In the genomic region with DNA sequence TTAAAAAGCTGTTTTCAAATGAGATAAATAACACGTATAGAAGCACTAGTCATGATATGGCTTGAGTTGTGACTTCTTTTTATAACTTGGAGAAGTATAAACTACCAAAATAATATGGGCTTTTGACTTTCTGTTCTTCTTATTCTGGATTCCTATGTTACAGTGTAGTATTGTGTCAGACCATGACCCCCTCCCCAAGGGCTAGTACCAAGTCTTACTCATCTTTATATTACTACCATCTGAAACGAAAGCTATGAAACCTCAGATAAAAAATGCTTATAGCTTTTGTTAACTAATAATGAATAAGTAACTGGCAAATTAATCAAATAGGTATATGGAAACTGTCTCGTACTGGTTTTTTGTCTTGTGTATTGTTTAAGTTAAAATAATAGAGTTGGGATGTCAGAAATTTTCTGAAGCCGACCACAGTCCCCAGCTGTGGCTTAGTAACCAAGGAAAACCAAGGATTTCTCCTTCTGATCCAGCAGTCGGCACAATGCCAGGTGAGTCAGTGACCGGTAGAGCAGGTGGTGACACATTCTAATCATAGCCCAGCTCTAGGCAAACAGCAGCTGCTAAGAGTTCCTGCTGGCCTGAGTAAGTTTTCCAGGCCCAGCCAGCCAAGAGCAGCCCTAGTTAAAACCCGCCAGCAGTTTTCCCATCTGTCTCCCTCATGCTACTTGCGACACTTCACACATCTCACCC, we compare ENCODE assay signal across 8 cellular contexts.
DNase-seq lines count a peak whose midpoint lies in the region; ATAC-seq and TF ChIP-seq lines count a peak whose summit lies in the region.

No MANE protein-coding gene starts in this region.

- 13 to 53% methylated on average over 4 to 6 of the region's 8 CpGs for WGBS in gastroesophageal sphincter (ENCODE audit: low coverage in 1 of 2), 2 donors
- WGBS in testis, 2 donors = 55 to 57% methylated on average over 6 to 8 of the region's 8 CpGs

- no peaks in the 10 kb centered on the region for H3K9me3 Mint-ChIP-seq in activated CD8-positive, alpha-beta memory T cell treated with anti-CD3 and anti-CD28 coated beads, Interleukin-2, amount 10 ng/mL, durations not matched to agents 7 days and 5 days (ENCODE audit: low read depth)
- H3K9me3 Mint-ChIP-seq in activated naive CD8-positive, alpha-beta T cell treated with anti-CD3 and anti-CD28 coated beads, Interleukin-2, amount 50 U/mL, for 24 hours = peaks cover 6% of the 10 kb centered on the region

- CTCF ChIA-PET in Panc1 (lab: Charles Lee) = no interaction called here
- CTCF ChIA-PET in activated CD8-positive, alpha-beta memory T cell treated with anti-CD3 and anti-CD28 coated beads, Interleukin-2, amount 10 ng/mL, durations not matched to agents 7 days and 5 days (lab: Charles Lee) = no interaction called here

- intact Hi-C loops in Panc1 (cut with micrococcal nuclease; ENCODE audit: unreplicated experiment) = no loop called here
- intact Hi-C loops in testis (cut with DNase I; ENCODE audit: low total_unique reads) = no loop called here

- TF ChIP-seq CTCF in Panc1 (IDR thresholded peaks at IDR 0.05) (no peak), gastroesophageal sphincter (IDR thresholded peaks at IDR 0.05) (no peak), testis (IDR thresholded peaks at IDR 0.05) (no peak)

- no peaks in the 10 kb centered on the region for H3K36me3 ChIP-seq in Panc1 (ENCODE audit: control insufficient read depth, insufficient read depth, low read length)
- H3K36me3 ChIP-seq in gastroesophageal sphincter = no peaks in the 10 kb centered on the region
- no peaks in the 10 kb centered on the region for H3K36me3 ChIP-seq in testis (ENCODE audit: low read depth, missing control alignments)

- TF ChIP-seq POLR2A in gastroesophageal sphincter (IDR thresholded peaks at IDR 0.05) = no peak
- no peak for TF ChIP-seq POLR2A in testis (IDR thresholded peaks at IDR 0.05)

- peak overlapping the region in 1 of 2 experiments; percentile 14; a peak in 1 of 4 replicates for H3K4me3 ChIP-seq in Panc1 (ENCODE audit: low read depth in 2 of 2, low read length in 2 of 2)
- no peak overlapping the region for H3K4me3 ChIP-seq in gastroesophageal sphincter
- H3K4me3 ChIP-seq in testis = no peak overlapping the region

- no peak overlapping the region for H3K27ac Mint-ChIP-seq in activated CD8-positive, alpha-beta memory T cell treated with anti-CD3 and anti-CD28 coated beads, Interleukin-2, amount 10 ng/mL, durations not matched to agents 7 days and 5 days
- H3K27ac Mint-ChIP-seq in activated naive CD8-positive, alpha-beta T cell treated with anti-CD3 and anti-CD28 coated beads, Interleukin-2, amount 50 U/mL, for 24 hours = no peak overlapping the region

- no peak for TF ChIP-seq EP300 in gastroesophageal sphincter (IDR thresholded peaks at IDR 0.05)

- ATAC-seq in Panc1 (peak; percentile 95), gastroesophageal sphincter (peak; percentile 48), HG02678 (IDR thresholded peaks at IDR 0.05; ENCODE audit: unreplicated experiment) (no peak)
- ATAC-seq in activated CD8-positive, alpha-beta memory T cell treated with anti-CD3 and anti-CD28 coated beads, Interleukin-2, amount 10 ng/mL, durations not matched to agents 7 days and 5 days = no peak
- ATAC-seq in activated naive CD8-positive, alpha-beta T cell treated with anti-CD3 and anti-CD28 coated beads, Interleukin-2, amount 50 U/mL, for 24 hours = no peak

- H3K4me1 ChIP-seq in Panc1 (ENCODE audit: control insufficient read depth, insufficient read depth, low read length) (peaks cover 12% of the 10 kb centered on the region), gastroesophageal sphincter (no peaks in the 10 kb centered on the region), testis (no peaks in the 10 kb centered on the region)

- peak overlapping the region; percentile 86 for H3K27ac ChIP-seq in Panc1 (ENCODE audit: low read length)
- no peak overlapping the region for H3K27ac ChIP-seq in gastroesophageal sphincter
- peak overlapping the region in 1 of 2 donors; percentile 50 for H3K27ac ChIP-seq in testis

- POLR2A ChIA-PET in Panc1 (lab: Charles Lee) = interaction anchor here (0.6 kb wide), 1 partner anchor 30 kb away, joined by 9 read pairs; no protein-coding TSS in a partner anchor

- H3K4me1 Mint-ChIP-seq in activated CD8-positive, alpha-beta memory T cell treated with anti-CD3 and anti-CD28 coated beads, Interleukin-2, amount 10 ng/mL, durations not matched to agents 7 days and 5 days = no peaks in the 10 kb centered on the region
- H3K4me1 Mint-ChIP-seq in activated naive CD8-positive, alpha-beta T cell treated with anti-CD3 and anti-CD28 coated beads, Interleukin-2, amount 50 U/mL, for 24 hours = no peaks in the 10 kb centered on the region

- BruUV-seq in Panc1 (replicated peaks; lab: Mats Ljungman, UMichigan) = no TSS peak

- DNase-seq in HS-27A (ENCODE audit: low read depth) = peak; percentile 50
- DNase-seq in Panc1 (ENCODE audit: low read depth, low spot score) = peak; percentile 67
- DNase-seq in testis = peak; percentile 46
- no peak for DNase-seq in NOMO-1 (lab: John Stamatoyannopoulos, UW; ENCODE audit: unreplicated experiment in 2 of 2)
- no peak for DNase-seq in activated CD8-positive, alpha-beta memory T cell treated with anti-CD3 and anti-CD28 coated beads, Interleukin-2, amount 10 ng/mL, durations not matched to agents 7 days and 5 days
- no peak for DNase-seq in activated naive CD8-positive, alpha-beta T cell treated with anti-CD3 and anti-CD28 coated beads, Interleukin-2, amount 50 U/mL, for 24 hours

- no peak overlapping the region for H3K4me3 Mint-ChIP-seq in activated CD8-positive, alpha-beta memory T cell treated with anti-CD3 and anti-CD28 coated beads, Interleukin-2, amount 10 ng/mL, durations not matched to agents 7 days and 5 days
- no peak overlapping the region for H3K4me3 Mint-ChIP-seq in activated naive CD8-positive, alpha-beta T cell treated with anti-CD3 and anti-CD28 coated beads, Interleukin-2, amount 50 U/mL, for 24 hours

- no peaks in the 10 kb centered on the region for H3K27me3 Mint-ChIP-seq in activated CD8-positive, alpha-beta memory T cell treated with anti-CD3 and anti-CD28 coated beads, Interleukin-2, amount 10 ng/mL, durations not matched to agents 7 days and 5 days
- H3K27me3 Mint-ChIP-seq in activated naive CD8-positive, alpha-beta T cell treated with anti-CD3 and anti-CD28 coated beads, Interleukin-2, amount 50 U/mL, for 24 hours = no peaks in the 10 kb centered on the region

- in situ Hi-C loops in Panc1 (cut with HindIII; ENCODE audit: low pct_unique_long_range_greater_than_20kb, low sequenced_read_pairs) = no loop called here

- no peaks in the 10 kb centered on the region for H3K9me3 ChIP-seq in Panc1 (ENCODE audit: control insufficient read depth, insufficient read depth, low read depth, low read length)
- no peaks in the 10 kb centered on the region for H3K9me3 ChIP-seq in gastroesophageal sphincter
- H3K9me3 ChIP-seq in testis = no peaks in the 10 kb centered on the region

- no peaks in the 10 kb centered on the region for H3K36me3 Mint-ChIP-seq in activated CD8-positive, alpha-beta memory T cell treated with anti-CD3 and anti-CD28 coated beads, Interleukin-2, amount 10 ng/mL, durations not matched to agents 7 days and 5 days
- H3K36me3 Mint-ChIP-seq in activated naive CD8-positive, alpha-beta T cell treated with anti-CD3 and anti-CD28 coated beads, Interleukin-2, amount 50 U/mL, for 24 hours (ENCODE audit: low read depth) = no peaks in the 10 kb centered on the region

- H3K27me3 ChIP-seq in Panc1 (ENCODE audit: control insufficient read depth, insufficient read depth, low read length) = no peaks in the 10 kb centered on the region
- H3K27me3 ChIP-seq in gastroesophageal sphincter = no peaks in the 10 kb centered on the region
- no peaks in the 10 kb centered on the region for H3K27me3 ChIP-seq in testis

Comparison
In these comparisons a context has a peak if more than half of its experiments do, and no peak if none do; other contexts are left out.
1. DNase-seq: peak in HS-27A (single experiment), Panc1 (single experiment) and testis (single experiment); none in NOMO-1 (0 of 2), activated CD8-positive, alpha-beta memory T cell treated with anti-CD3 and anti-CD28 coated beads, Interleukin-2, amount 10 ng/mL, durations not matched to agents 7 days and 5 days (single experiment) and activated naive CD8-positive, alpha-beta T cell treated with anti-CD3 and anti-CD28 coated beads, Interleukin-2, amount 50 U/mL, for 24 hours (single experiment).
2. ATAC-seq: peak in Panc1 (single experiment) and gastroesophageal sphincter (single experiment); none in activated CD8-positive, alpha-beta memory T cell treated with anti-CD3 and anti-CD28 coated beads, Interleukin-2, amount 10 ng/mL, durations not matched to agents 7 days and 5 days (single experiment), HG02678 (single experiment) and activated naive CD8-positive, alpha-beta T cell treated with anti-CD3 and anti-CD28 coated beads, Interleukin-2, amount 50 U/mL, for 24 hours (single experiment).